9 cellular contexts compared by ENCODE assay signal in the genomic region with DNA sequence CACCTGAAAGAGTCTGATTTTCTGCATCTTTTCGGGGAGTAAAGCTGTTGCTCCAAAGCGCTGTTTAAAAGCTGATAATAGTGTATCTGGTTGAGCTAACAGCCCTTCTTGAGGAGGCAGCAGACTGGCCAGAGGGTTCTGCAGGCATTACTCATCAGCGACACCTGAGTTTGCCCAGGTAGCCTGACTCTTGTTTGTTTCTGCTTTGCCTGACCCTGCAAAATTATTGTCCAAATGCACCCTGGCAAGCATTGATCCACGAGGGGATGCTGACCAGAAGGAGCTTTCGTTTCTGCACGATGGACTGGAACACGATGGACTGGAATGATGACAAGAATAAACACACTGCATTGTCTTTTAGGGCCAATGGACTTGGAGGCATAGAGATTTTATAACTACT. TPM values are rescaled to one million over a fixed set of nuclear protein-coding genes. Genes with fewer than 3 reads are reported as not detected.
DNase-seq lines count a peak whose midpoint lies in the region; ATAC-seq and TF ChIP-seq lines count a peak whose summit lies in the region.
"Had no signal": no experiment of that assay in that cellular context is flagged by ENCODE, and none has a peak within 500 bp of the region (broad histone marks: within the 10 kb centered on the region; RNA-seq: fewer than 3 reads in every experiment).

No MANE protein-coding gene starts in this region.

- H3K27ac Mint-ChIP-seq in activated naive CD8-positive, alpha-beta T cell treated with anti-CD3 and anti-CD28 coated beads, Interleukin-2, amount 50 U/mL, for 24 hours = peak overlapping the region; percentile 97
- peak overlapping the region; percentile 85 to 87 for H3K27ac Mint-ChIP-seq in natural killer cell treated with Interleukin-12 subunit alpha and Interleukin-12 subunit beta and Interleukin-15 and Interleukin-18, amount 100 ng/mL, for 72 hours

- H3K4me1 ChIP-seq in DND-41 (ENCODE audit: insufficient read depth, low read length) (peaks cover 91% of the 10 kb centered on the region), ovary (ENCODE audit: insufficient read depth) (peaks cover 24% of the 10 kb centered on the region)

- no peaks in the 10 kb centered on the region for H3K9me3 ChIP-seq in DND-41 (ENCODE audit: insufficient read depth, low read length, severe bottlenecking)
- no peaks in the 10 kb centered on the region for H3K9me3 ChIP-seq in ovary
- H3K9me3 ChIP-seq: uterus had no signal

- peaks cover 94% of the 10 kb centered on the region for H3K4me1 Mint-ChIP-seq in activated naive CD8-positive, alpha-beta T cell treated with anti-CD3 and anti-CD28 coated beads, Interleukin-2, amount 50 U/mL, for 24 hours
- peaks cover 88 to 94% of the 10 kb centered on the region in 2 donors for H3K4me1 Mint-ChIP-seq in natural killer cell treated with Interleukin-12 subunit alpha and Interleukin-12 subunit beta and Interleukin-15 and Interleukin-18, amount 100 ng/mL, for 72 hours (ENCODE audit: low read depth in 2 of 2)

- no peaks in the 10 kb centered on the region for H3K27me3 Mint-ChIP-seq in activated naive CD8-positive, alpha-beta T cell treated with anti-CD3 and anti-CD28 coated beads, Interleukin-2, amount 50 U/mL, for 24 hours
- no peaks in the 10 kb centered on the region for H3K27me3 Mint-ChIP-seq in natural killer cell treated with Interleukin-12 subunit alpha and Interleukin-12 subunit beta and Interleukin-15 and Interleukin-18, amount 100 ng/mL, for 72 hours

- no peak for TF ChIP-seq CTCF in DND-41 (IDR thresholded peaks at IDR 0.05; ENCODE audit: borderline replicate concordance, extremely low read depth, low read length, poor library complexity, severe bottlenecking)
- TF ChIP-seq CTCF in ovary (IDR thresholded peaks at IDR 0.05) = no peak
- no peak for TF ChIP-seq CTCF in GM20000 (IDR thresholded peaks at IDR 0.05; ENCODE audit: extremely low read depth, missing control alignments)

- no peak for TF ChIP-seq POLR2A in ovary (IDR thresholded peaks at IDR 0.05)

- WGBS in ovary, 3 donors = 40 to 64% (median 50%) methylated on average over 7 of the region's 7 CpGs

- peaks cover 88% of the 10 kb centered on the region for H4K20me1 ChIP-seq in DND-41 (ENCODE audit: insufficient read depth, low read length)

- H3K36me3 Mint-ChIP-seq in activated naive CD8-positive, alpha-beta T cell treated with anti-CD3 and anti-CD28 coated beads, Interleukin-2, amount 50 U/mL, for 24 hours (ENCODE audit: low read depth) = peaks cover 59% of the 10 kb centered on the region
- peaks cover 14% of the 10 kb centered on the region for H3K36me3 Mint-ChIP-seq in natural killer cell treated with Interleukin-12 subunit alpha and Interleukin-12 subunit beta and Interleukin-15 and Interleukin-18, amount 100 ng/mL, for 72 hours

- ATAC-seq in DND-41 (ENCODE audit: insufficient read depth, low read depth) = no peak
- peak; percentile 23 for ATAC-seq in HG02884 (IDR thresholded peaks at IDR 0.05; ENCODE audit: unreplicated experiment)
- no peak for ATAC-seq in activated naive CD8-positive, alpha-beta T cell treated with anti-CD3 and anti-CD28 coated beads, Interleukin-2, amount 50 U/mL, for 24 hours
- no peak for ATAC-seq in natural killer cell treated with Interleukin-12 subunit alpha and Interleukin-12 subunit beta and Interleukin-15 and Interleukin-18, amount 100 ng/mL, for 72 hours
- no peak for ATAC-seq in GM19395 (IDR thresholded peaks at IDR 0.05; ENCODE audit: unreplicated experiment)

- no peak for TF ChIP-seq EP300 in ovary (IDR thresholded peaks at IDR 0.05)

- H3K9me3 Mint-ChIP-seq in activated naive CD8-positive, alpha-beta T cell treated with anti-CD3 and anti-CD28 coated beads, Interleukin-2, amount 50 U/mL, for 24 hours = peaks cover 6% of the 10 kb centered on the region
- peaks cover 9% of the 10 kb centered on the region for H3K9me3 Mint-ChIP-seq in natural killer cell treated with Interleukin-12 subunit alpha and Interleukin-12 subunit beta and Interleukin-15 and Interleukin-18, amount 100 ng/mL, for 72 hours

- H3K27me3 ChIP-seq in DND-41 (ENCODE audit: insufficient read depth, low read length, poor library complexity) (no peaks in the 10 kb centered on the region), ovary (no peaks in the 10 kb centered on the region)
- H3K27me3 ChIP-seq: uterus had no signal

- H3K4me2 ChIP-seq in DND-41 (ENCODE audit: insufficient read depth, low read length) = peak overlapping the region; percentile 76

- intact Hi-C loops in ovary (cut with DNase I) = no loop called here

- H3K4me3 ChIP-seq in DND-41 (ENCODE audit: low read depth in 1 of 2, low read length in 2 of 2) (peak overlapping the region; percentile 4 to 92; a peak in 3 of 4 replicates), ovary (no peak overlapping the region)
- H3K4me3 ChIP-seq: uterus had no signal

- H3K27ac ChIP-seq in DND-41 (ENCODE audit: low read length) = peak overlapping the region; percentile 99
- no peak overlapping the region for H3K27ac ChIP-seq in ovary

- H2AFZ ChIP-seq in DND-41 (ENCODE audit: low read depth, low read length) = no peak overlapping the region

- peaks cover 100% of the 10 kb centered on the region for H3K79me2 ChIP-seq in DND-41 (ENCODE audit: insufficient read depth, low read length)

- H3K9ac ChIP-seq in DND-41 (ENCODE audit: low read depth, low read length) = peak overlapping the region; percentile 89

- DNase-seq in DND-41 (no peak), ovary (no peak), NCI-H2081 treated with DMSO at 0.1 percent for 48 hours (lab: John Stamatoyannopoulos, UW) (no peak), GM20000 (ENCODE audit: low spot score) (no peak)
- DNase-seq in activated naive CD8-positive, alpha-beta T cell treated with anti-CD3 and anti-CD28 coated beads, Interleukin-2, amount 50 U/mL, for 24 hours = no peak
- no peak for DNase-seq in natural killer cell treated with Interleukin-12 subunit alpha and Interleukin-12 subunit beta and Interleukin-15 and Interleukin-18, amount 100 ng/mL, for 72 hours (ENCODE audit: low spot score)
- DNase-seq: uterus had no signal

- H3K4me3 Mint-ChIP-seq in activated naive CD8-positive, alpha-beta T cell treated with anti-CD3 and anti-CD28 coated beads, Interleukin-2, amount 50 U/mL, for 24 hours = peak overlapping the region; percentile 70
- peak overlapping the region; percentile 79 for H3K4me3 Mint-ChIP-seq in natural killer cell treated with Interleukin-12 subunit alpha and Interleukin-12 subunit beta and Interleukin-15 and Interleukin-18, amount 100 ng/mL, for 72 hours

- H3K36me3 ChIP-seq in DND-41 (ENCODE audit: insufficient read depth, low read length) (peaks cover 87% of the 10 kb centered on the region), ovary (no peaks in the 10 kb centered on the region)
- H3K36me3 ChIP-seq: uterus had no signal

RNA-seq across cellular contexts. Expression of gene CD99, which starts 6.2 kb away (rescaled TPM):
- 100 to 1,000 TPM; 121 to 159 TPM for total RNA-seq in natural killer cell treated with Interleukin-12 subunit alpha and Interleukin-12 subunit beta and Interleukin-15 and Interleukin-18, amount 100 ng/mL, for 72 hours
- 100 to 1,000 TPM; 149 to 409 (median 275) TPM for total RNA-seq in ovary
- polyA plus RNA-seq in ovary = 100 to 1,000 TPM; 365 to 678 TPM

RNA-seq across cellular contexts. Expression of gene XG, which starts 54.5 kb away (rescaled TPM):
- total RNA-seq in natural killer cell treated with Interleukin-12 subunit alpha and Interleukin-12 subunit beta and Interleukin-15 and Interleukin-18, amount 100 ng/mL, for 72 hours = not detected
- total RNA-seq in ovary = under 1 TPM in 5 of 7 donors, not detected in 2; 0.15 to 0.48 (median 0.25) TPM
- under 1 TPM; 0.27 to 0.98 TPM for polyA plus RNA-seq in ovary
